Comparison of ENCODE assay signal across 8 cellular contexts in the genomic region with DNA sequence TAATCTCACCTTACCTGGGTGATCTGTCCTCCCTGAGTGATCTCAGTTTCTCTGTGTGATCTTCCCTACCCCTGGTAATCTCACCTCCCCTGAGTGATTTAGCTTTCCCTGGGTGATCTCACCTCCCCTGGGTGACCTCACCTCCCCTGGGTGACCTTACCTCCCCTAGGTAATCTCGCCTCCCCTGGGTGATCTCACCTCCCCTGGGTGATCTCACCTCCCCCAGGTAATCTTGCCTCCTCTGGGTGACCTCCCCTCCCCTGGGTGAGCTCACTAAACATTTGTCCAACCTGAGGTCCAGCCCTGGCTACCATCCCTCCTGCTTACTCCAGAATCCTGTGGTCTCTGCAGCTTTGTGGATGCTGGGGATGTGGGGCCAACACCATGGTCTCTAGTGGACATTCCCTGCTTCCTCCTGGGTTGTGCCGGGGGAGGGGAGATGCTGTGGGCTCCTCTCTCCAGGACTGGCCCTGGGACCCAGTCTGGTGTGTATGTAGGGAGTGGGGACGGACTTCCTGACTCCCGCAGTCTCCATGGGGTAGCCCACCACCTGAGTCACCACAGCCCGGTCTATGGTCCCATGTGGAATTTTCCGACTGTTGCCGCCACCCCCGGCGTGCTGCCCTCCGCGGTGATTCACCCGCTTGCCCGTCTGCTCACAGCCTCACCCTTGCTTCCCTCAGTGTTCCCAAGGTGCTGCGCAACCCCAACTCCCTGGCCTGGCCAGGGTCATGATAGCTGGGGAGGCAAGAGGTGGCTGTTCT. TPM values are rescaled to one million over a fixed set of nuclear protein-coding genes. Genes with fewer than 3 reads are reported as not detected.
A peak's percentile ranks its signal among the peaks of the same experiment; 100 is the strongest.
DNase-seq lines count a peak whose midpoint lies in the region; ATAC-seq and TF ChIP-seq lines count a peak whose summit lies in the region.
"Had no signal": no experiment of that assay in that cellular context is flagged by ENCODE, and none has a peak within 500 bp of the region (broad histone marks: within the 10 kb centered on the region; RNA-seq: fewer than 3 reads in every experiment).

No MANE protein-coding gene starts in this region.

- 75 to 95% (median 86%) methylated on average over 13 to 14 of the region's 14 CpGs for WGBS in spleen, 5 donors

- DNase-seq in M059J (ENCODE audit: low read depth) (peak; percentile 90), fibroblast of gingiva (ENCODE audit: low read depth) (peak; percentile 15), spleen (peak; percentile 73), HuH-7 (ENCODE audit: low spot score) (no peak), COLO668 (lab: John Stamatoyannopoulos, UW; ENCODE audit: unreplicated experiment) (no peak)

- H3K9me3 ChIP-seq in spleen = no peaks in the 10 kb centered on the region

- peak overlapping the region; percentile 35 to 86 (median 74) for H3K27ac ChIP-seq in spleen

- TF ChIP-seq POLR2A in spleen (IDR thresholded peaks at IDR 0.05) = no peak

- H3K36me3 ChIP-seq in spleen = peaks cover 0 to 63% (median 5%) of the 10 kb centered on the region in 6 donors

- H3K27me3 ChIP-seq in spleen (replicated peaks in 1 of 7) = no peaks in the 10 kb centered on the region

- TF ChIP-seq CTCF in spleen (IDR thresholded peaks at IDR 0.05 in 8 of 11, conservative IDR thresholded peaks at IDR 0.05 in 3 of 11) = no peak

- intact Hi-C loops in spleen (cut with DNase I; ENCODE audit: low total_unique reads) = no loop called here

- ATAC-seq in GM21360 (IDR thresholded peaks at IDR 0.05; ENCODE audit: unreplicated experiment) = no peak

- H3K4me1 ChIP-seq in spleen = peaks cover 12 to 84% (median 68%) of the 10 kb centered on the region in 6 donors

- peak overlapping the region in 1 of 8 donors; percentile 71 for H3K4me3 ChIP-seq in spleen

RNA-seq across cellular contexts. Expression of a gene that starts 9.9 kb away (rescaled TPM):
- total RNA-seq in M059J (2014; rRNA removed; shearing (Covaris generic)) = 1.8 and 4.0 TPM in 2 replicates
- 100 to 1,000 TPM; 227 to 422 (median 358) TPM for total RNA-seq in spleen
- 100 to 1,000 TPM; 136 to 350 (median 148) TPM for polyA plus RNA-seq in spleen

RNA-seq across cellular contexts. Expression of a gene that starts 24.0 kb away (rescaled TPM):
- total RNA-seq in M059J (2014; rRNA removed; shearing (Covaris generic)) = not detected in 2 replicates
- 1 to 10 TPM; 2.3 to 8.6 (median 5.2) TPM for total RNA-seq in spleen
- polyA plus RNA-seq in spleen = 10 to 100 TPM in 2 of 3 donors, 1 to 10 TPM in 1; 7.3 to 21.8 (median 13.0) TPM

RNA-seq across cellular contexts. Expression of a gene that starts 28.0 kb away (rescaled TPM):
- total RNA-seq in M059J (2014; rRNA removed; shearing (Covaris generic)) = not detected in 2 replicates
- total RNA-seq in spleen = not detected
- under 1 TPM in 1 of 3 donors, not detected in 2; 0.83 TPM for polyA plus RNA-seq in spleen
- total RNA-seq: activated CD8-positive, alpha-beta memory T cell treated with anti-CD3 and anti-CD28 coated beads for 36 hours had no signal
- polyA plus RNA-seq: IgD-negative memory B cell had no signal

RNA-seq across cellular contexts. Expression of a gene that starts 28.9 kb away (rescaled TPM):
- total RNA-seq in M059J (2014; rRNA removed; shearing (Covaris generic)) = not detected in 2 replicates
- total RNA-seq in spleen = not detected
- under 1 TPM; 0.03 to 0.64 (median 0.20) TPM for polyA plus RNA-seq in spleen

RNA-seq across cellular contexts. Expression of a gene that starts 56.7 kb away (rescaled TPM):
- not detected in 2 replicates for total RNA-seq in M059J (2014; rRNA removed; shearing (Covaris generic))
- total RNA-seq in spleen = 1 to 10 TPM in 5 of 7 donors, under 1 TPM in 1, not detected in 1; 0.97 to 4.9 (median 1.9) TPM
- 1 to 10 TPM in 2 of 3 donors, under 1 TPM in 1; 0.64 to 4.4 (median 3.5) TPM for polyA plus RNA-seq in spleen

Comparison
In these comparisons a context has a peak if more than half of its experiments do, and no peak if none do; other contexts are left out.
1. DNase-seq: peak in M059J (single experiment), fibroblast of gingiva (single experiment) and spleen (single experiment); none in HuH-7 (single experiment) and COLO668 (single experiment).
2. RNA of a gene that starts 9.9 kb away (total RNA-seq): 227 to 422 TPM in spleen; 1.8 to 4.0 TPM in M059J; every median in the first group is over 10 times any median in the second.